Comparison of ENCODE assay signal across 1 cellular context in genomic region chr3:142445816-142446254, GRCh38.
TF ChIP-seq lines count a peak whose summit lies in the region.

No MANE protein-coding gene starts in this region.

TF ChIP-seq in HepG2, 621 proteins besides CTCF, POLR2A, EP300 and RAD21 (continued from another document):
- TF ChIP-seq, protein P1, sequence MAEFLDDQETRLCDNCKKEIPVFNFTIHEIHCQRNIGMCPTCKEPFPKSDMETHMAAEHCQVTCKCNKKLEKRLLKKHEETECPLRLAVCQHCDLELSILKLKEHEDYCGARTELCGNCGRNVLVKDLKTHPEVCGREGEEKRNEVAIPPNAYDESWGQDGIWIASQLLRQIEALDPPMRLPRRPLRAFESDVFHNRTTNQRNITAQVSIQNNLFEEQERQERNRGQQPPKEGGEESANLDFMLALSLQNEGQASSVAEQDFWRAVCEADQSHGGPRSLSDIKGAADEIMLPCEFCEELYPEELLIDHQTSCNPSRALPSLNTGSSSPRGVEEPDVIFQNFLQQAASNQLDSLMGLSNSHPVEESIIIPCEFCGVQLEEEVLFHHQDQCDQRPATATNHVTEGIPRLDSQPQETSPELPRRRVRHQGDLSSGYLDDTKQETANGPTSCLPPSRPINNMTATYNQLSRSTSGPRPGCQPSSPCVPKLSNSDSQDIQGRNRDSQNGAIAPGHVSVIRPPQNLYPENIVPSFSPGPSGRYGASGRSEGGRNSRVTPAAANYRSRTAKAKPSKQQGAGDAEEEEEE (CRISPR knock-in tag; IDR thresholded peaks at IDR 0.05; ENCODE audit: borderline replicate concordance) = no peak
- TF ChIP-seq RXRA (CRISPR knock-in tag; IDR thresholded peaks at IDR 0.05) (no peak), PAX8 (CRISPR knock-in tag; IDR thresholded peaks at IDR 0.05; ENCODE audit: borderline replicate concordance) (no peak)
- TF ChIP-seq, protein P2, sequence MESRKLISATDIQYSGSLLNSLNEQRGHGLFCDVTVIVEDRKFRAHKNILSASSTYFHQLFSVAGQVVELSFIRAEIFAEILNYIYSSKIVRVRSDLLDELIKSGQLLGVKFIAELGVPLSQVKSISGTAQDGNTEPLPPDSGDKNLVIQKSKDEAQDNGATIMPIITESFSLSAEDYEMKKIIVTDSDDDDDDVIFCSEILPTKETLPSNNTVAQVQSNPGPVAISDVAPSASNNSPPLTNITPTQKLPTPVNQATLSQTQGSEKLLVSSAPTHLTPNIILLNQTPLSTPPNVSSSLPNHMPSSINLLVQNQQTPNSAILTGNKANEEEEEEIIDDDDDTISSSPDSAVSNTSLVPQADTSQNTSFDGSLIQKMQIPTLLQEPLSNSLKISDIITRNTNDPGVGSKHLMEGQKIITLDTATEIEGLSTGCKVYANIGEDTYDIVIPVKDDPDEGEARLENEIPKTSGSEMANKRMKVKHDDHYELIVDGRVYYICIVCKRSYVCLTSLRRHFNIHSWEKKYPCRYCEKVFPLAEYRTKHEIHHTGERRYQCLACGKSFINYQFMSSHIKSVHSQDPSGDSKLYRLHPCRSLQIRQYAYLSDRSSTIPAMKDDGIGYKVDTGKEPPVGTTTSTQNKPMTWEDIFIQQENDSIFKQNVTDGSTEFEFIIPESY (CRISPR knock-in tag; IDR thresholded peaks at IDR 0.05) = peak; percentile 79
TF ChIP-seq in HepG2: peak in this region for 2.
